Comparison of ENCODE assay signal across 27 cellular contexts in genomic region chr7:105941596-105941995, GRCh38. TPM values are rescaled to one million over a fixed set of nuclear protein-coding genes. Genes with fewer than 3 reads are reported as not detected.
DNase-seq lines count a peak whose midpoint lies in the region; ATAC-seq, FAIRE-seq and TF ChIP-seq lines count a peak whose summit lies in the region.
"Had no signal": no experiment of that assay in that cellular context is flagged by ENCODE, and none has a peak within 500 bp of the region (broad histone marks: within the 10 kb centered on the region; RNA-seq: fewer than 3 reads in every experiment).

No MANE protein-coding gene starts in this region.

- H2AFZ ChIP-seq in HepG2 (ENCODE audit: low read length) (no peak overlapping the region), GM12878 (ENCODE audit: control insufficient read depth, low read depth, low read length) (no peak overlapping the region), neural progenitor cell (replicated peaks) (no peak overlapping the region)

- CTCF ChIA-PET in HepG2 (lab: Yijun Ruan, JAX; ENCODE audit: low intra/inter-chr PET ratio, low total read pairs) (no interaction called here), HEK293T (lab: Yijun Ruan, JAX) (no interaction called here), GM12878 (lab: Yijun Ruan, JAX) (no interaction called here)

- no TSS peak for BruUV-seq in HepG2 (replicated peaks; lab: Mats Ljungman, UMichigan)
- no TSS peak for BruUV-seq in GM12878 (replicated peaks; lab: Mats Ljungman, UMichigan)

- no peak for TF ChIP-seq EP300 in HepG2 (IDR thresholded peaks at IDR 0.05; ENCODE audit: low read depth in 2 of 2, low read length in 2 of 2)
- no peak for TF ChIP-seq EP300 in HepG2 (CRISPR knock-in tag; IDR thresholded peaks at IDR 0.05; ENCODE audit: borderline replicate concordance)
- TF ChIP-seq EP300 in GM12878 (IDR thresholded peaks at IDR 0.05; ENCODE audit: borderline replicate concordance in 1 of 2, control insufficient read depth in 1 of 2, low read depth in 2 of 2, low read length in 2 of 2): no peak

- peak overlapping the region; percentile 79 for H3K27ac Mint-ChIP-seq in neural progenitor cell
- H3K27ac Mint-ChIP-seq: CD4-positive, alpha-beta memory T cell; CD8-positive, alpha-beta memory T cell had no signal

- H3K4me2 ChIP-seq in HepG2 (ENCODE audit: low read depth, low read length): no peak overlapping the region
- no peak overlapping the region for H3K4me2 ChIP-seq in GM12878 (ENCODE audit: control insufficient read depth, insufficient read depth)
- no peak overlapping the region for H3K4me2 ChIP-seq in neural progenitor cell
- H3K4me2 ChIP-seq: BLaER1 had no signal

- no peaks in the 10 kb centered on the region for H4K20me1 ChIP-seq in HepG2 (ENCODE audit: insufficient read depth, low read length)
- no peaks in the 10 kb centered on the region for H4K20me1 ChIP-seq in GM12878 (ENCODE audit: control insufficient read depth, insufficient read depth)
- no peaks in the 10 kb centered on the region for H4K20me1 ChIP-seq in neural progenitor cell (ENCODE audit: low read depth)
- H4K20me1 ChIP-seq: BLaER1 had no signal

- H3K27me3 ChIP-seq in HepG2 (ENCODE audit: control insufficient read depth in 1 of 2, insufficient read depth in 2 of 2, low read length in 2 of 2): no peaks in the 10 kb centered on the region
- H3K27me3 ChIP-seq in right lobe of liver: no peaks in the 10 kb centered on the region
- no peaks in the 10 kb centered on the region for H3K27me3 ChIP-seq in GM12878 (replicated peaks in 1 of 2; ENCODE audit: control insufficient read depth in 2 of 2, insufficient read depth in 2 of 2, low read length in 1 of 2)
- H3K27me3 ChIP-seq in neural progenitor cell: no peaks in the 10 kb centered on the region
- H3K27me3 ChIP-seq: BE2C, BLaER1 had no signal

- peaks cover 20% of the 10 kb centered on the region for H3K4me1 Mint-ChIP-seq in neural progenitor cell
- H3K4me1 Mint-ChIP-seq: CD14-positive monocyte; CD4-positive, alpha-beta memory T cell; CD4-positive, CD25-positive, alpha-beta regulatory T cell; CD8-positive, alpha-beta memory T cell had no signal

- SMC1A ChIA-PET in GM12878 (lab: Charles Lee; ENCODE audit: uncharacterized antibody, unreplicated experiment): no interaction called here

- no peak overlapping the region for H3K4me3 ChIP-seq in HepG2 (replicated peaks in 1 of 3; ENCODE audit: insufficient read depth in 1 of 3, low read depth in 2 of 3, low read length in 3 of 3)
- no peak overlapping the region for H3K4me3 ChIP-seq in right lobe of liver
- no peak overlapping the region for H3K4me3 ChIP-seq in GM12878
- no peak overlapping the region for H3K4me3 ChIP-seq in neural progenitor cell
- H3K4me3 ChIP-seq in coronary artery: no peak overlapping the region
- H3K4me3 ChIP-seq: BLaER1 had no signal

- H3K27ac ChIP-seq in HepG2 (ENCODE audit: extremely low read length, insufficient read depth, low read length) (no peak overlapping the region), right lobe of liver (no peak overlapping the region), GM12878 (ENCODE audit: control insufficient read depth, insufficient read depth) (no peak overlapping the region), neural progenitor cell (no peak overlapping the region), coronary artery (no peak overlapping the region)
- H3K27ac ChIP-seq: BLaER1 had no signal

- H3K36me3 Mint-ChIP-seq in neural progenitor cell: no peaks in the 10 kb centered on the region
- H3K36me3 Mint-ChIP-seq: CD14-positive monocyte; CD8-positive, alpha-beta memory T cell had no signal

- DNase-seq in HepG2 (ENCODE audit: low spot score): no peak
- DNase-seq in right lobe of liver: no peak
- DNase-seq in HEK293T (ENCODE audit: extremely low spot score): no peak
- DNase-seq in GM12878 (ENCODE audit: low read depth, low spot score): no peak
- DNase-seq in neural progenitor cell (ENCODE audit: low spot score): no peak
- DNase-seq in activated naive CD4-positive, alpha-beta T cell (lab: John Stamatoyannopoulos, UW): no peak
- DNase-seq in MV-4-11 (lab: John Stamatoyannopoulos, UW): no peak
- no peak for DNase-seq in coronary artery (ENCODE audit: low spot score)
- DNase-seq: 8988T; ACHN; C1 segment of cervical spinal cord; CD4-positive, alpha-beta memory T cell; CD4-positive, CD25-positive, alpha-beta regulatory T cell; CD8-positive, alpha-beta memory T cell; COR-L47; DMS 273 treated with DMSO at 0.1 percent for 48 hours; DMS153; DMS79; DND-41; EL; GDM1 had no signal

- intact Hi-C loops in HepG2 (cut with micrococcal nuclease; ENCODE audit: unreplicated experiment): loop anchor here (5.0 kb wide), 1 partner anchor 64 kb away; the partner anchor contains the start of gene ATXN7L1
- intact Hi-C loops in right lobe of liver (cut with DNase I): no loop called here
- intact Hi-C loops in GM12878 (cut with micrococcal nuclease; ENCODE audit: unreplicated experiment): no loop called here

- POLR2A ChIA-PET in HepG2 (lab: Yijun Ruan, JAX) (no interaction called here), HEK293T (lab: Yijun Ruan, JAX) (no interaction called here), GM12878 (lab: Charles Lee) (no interaction called here)

- no peak overlapping the region for H3K4me3 Mint-ChIP-seq in neural progenitor cell
- H3K4me3 Mint-ChIP-seq: CD14-positive monocyte; CD4-positive, alpha-beta memory T cell; CD4-positive, CD25-positive, alpha-beta regulatory T cell; CD8-positive, alpha-beta memory T cell had no signal

- H3K9ac ChIP-seq in HepG2 (ENCODE audit: insufficient read depth, low read depth, low read length) (no peak overlapping the region), GM12878 (ENCODE audit: control insufficient read depth, insufficient read depth, low read length) (no peak overlapping the region), neural progenitor cell (no peak overlapping the region)
- H3K9ac ChIP-seq: BLaER1 had no signal

- FAIRE-seq in HepG2 (lab: Jason Lieb, UNC): no peak
- no peak for FAIRE-seq in GM12878 (lab: Jason Lieb, UNC)
- FAIRE-seq: A204.1, GM12891, GM19239 had no signal

- in situ Hi-C loops in HepG2 (cut with HindIII; ENCODE audit: extremely low pct_ligation_motif_present, low pct_unique_long_range_greater_than_20kb) (loop anchor here (5.0 kb wide), 1 partner anchor 101 kb away; no protein-coding TSS in a partner anchor), GM12878 (cut with MboI) (no loop called here)

- TF ChIP-seq POLR2A in HepG2 (IDR thresholded peaks at IDR 0.05; ENCODE audit: insufficient read depth in 1 of 2, low read depth in 2 of 2, low read length in 2 of 2) (no peak), right lobe of liver (IDR thresholded peaks at IDR 0.05) (no peak), GM12878 (IDR thresholded peaks at IDR 0.05; ENCODE audit: low read depth, low read length) (no peak)

- ATAC-seq in HepG2: no peak
- ATAC-seq in right lobe of liver: no peak
- ATAC-seq in GM12878: no peak

- H3F3A ChIP-seq in neural progenitor cell (ENCODE audit: low read depth): no peaks in the 10 kb centered on the region

- no peaks in the 10 kb centered on the region for H3K9me3 Mint-ChIP-seq in neural progenitor cell
- H3K9me3 Mint-ChIP-seq: CD8-positive, alpha-beta memory T cell had no signal

- no peak for TF ChIP-seq CTCF in HepG2 (CRISPR knock-in tag; IDR thresholded peaks at IDR 0.05)
- no peak for TF ChIP-seq CTCF in right lobe of liver (IDR thresholded peaks at IDR 0.05)
- TF ChIP-seq CTCF in GM12878 (IDR thresholded peaks at IDR 0.05 in 2 of 3, conservative IDR thresholded peaks at IDR 0.05 in 1 of 3; ENCODE audit: control insufficient read depth in 2 of 3, extremely low read depth in 1 of 3, insufficient read depth in 1 of 3, low read depth in 3 of 3, low read length in 3 of 3): no peak
- TF ChIP-seq CTCF in neural progenitor cell (IDR thresholded peaks at IDR 0.05): no peak
- no peak for TF ChIP-seq CTCF in coronary artery (IDR thresholded peaks at IDR 0.05)

- H3K4me1 ChIP-seq in HepG2 (ENCODE audit: insufficient read depth, low read length): peaks cover 16% of the 10 kb centered on the region
- peaks cover 0 to 10% (median 0%) of the 10 kb centered on the region in 4 donors for H3K4me1 ChIP-seq in right lobe of liver
- H3K4me1 ChIP-seq in GM12878 (ENCODE audit: control insufficient read depth, insufficient read depth, low read length): no peaks in the 10 kb centered on the region
- H3K4me1 ChIP-seq in neural progenitor cell: no peaks in the 10 kb centered on the region
- H3K4me1 ChIP-seq: BLaER1 had no signal

- H3K9me3 ChIP-seq in HepG2 (ENCODE audit: low read length): no peaks in the 10 kb centered on the region
- no peaks in the 10 kb centered on the region for H3K9me3 ChIP-seq in right lobe of liver
- H3K9me3 ChIP-seq in GM12878 (replicated peaks; ENCODE audit: control insufficient read depth, insufficient read depth, low read length): no peaks in the 10 kb centered on the region
- H3K9me3 ChIP-seq in neural progenitor cell (ENCODE audit: low read depth): no peaks in the 10 kb centered on the region
- H3K9me3 ChIP-seq: BE2C, BLaER1 had no signal

- peaks cover 7% of the 10 kb centered on the region for H3K27me3 Mint-ChIP-seq in neural progenitor cell (ENCODE audit: insufficient read depth, low read depth)
- H3K27me3 Mint-ChIP-seq: CD4-positive, alpha-beta memory T cell; CD8-positive, alpha-beta memory T cell had no signal

- RAD21 ChIA-PET in GM12878 (lab: Charles Lee; ENCODE audit: unreplicated experiment): no interaction called here

- TF ChIP-seq RAD21 in HepG2 (CRISPR knock-in tag; IDR thresholded peaks at IDR 0.05) (no peak), GM12878 (IDR thresholded peaks at IDR 0.05; ENCODE audit: insufficient read depth, low read depth, low read length) (no peak)

- H3K36me3 ChIP-seq in HepG2 (replicated peaks in 1 of 2; ENCODE audit: control insufficient read depth in 1 of 2, insufficient read depth in 2 of 2, low read length in 2 of 2): 0 out of 5 replicates have a peak, but pooled peaks cover 0 to 3% of the 10 kb centered on the region in 2 experiments
- no peaks in the 10 kb centered on the region for H3K36me3 ChIP-seq in right lobe of liver
- no peaks in the 10 kb centered on the region for H3K36me3 ChIP-seq in GM12878 (ENCODE audit: control insufficient read depth in 2 of 2, insufficient read depth in 2 of 2, low read length in 1 of 2)
- H3K36me3 ChIP-seq in neural progenitor cell: no peaks in the 10 kb centered on the region
- H3K36me3 ChIP-seq: BE2C, BLaER1 had no signal

- no peaks in the 10 kb centered on the region for H3K79me2 ChIP-seq in HepG2 (ENCODE audit: insufficient read depth, low read length)
- no peaks in the 10 kb centered on the region for H3K79me2 ChIP-seq in GM12878 (ENCODE audit: control insufficient read depth, insufficient read depth, low read length)
- no peaks in the 10 kb centered on the region for H3K79me2 ChIP-seq in neural progenitor cell (ENCODE audit: low read depth)

RNA-seq across cellular contexts. Expression of gene CDHR3, which starts 21.5 kb away (rescaled TPM):
- total RNA-seq in HepG2 (2016; rRNA removed; fragmentation: Illumina TruSeq; extraction: Trizol) (8.2 and 11.8 TPM in 2 replicates), right lobe of liver (1 to 10 TPM; 3.6 to 8.6 (median 4.5) TPM), GM12878 (2014; rRNA removed) (0.06 TPM in 1 of 2 replicates, not detected in the other), GM12878 (2014; rRNA removed; fragmentation: Illumina TruSeq; extraction: Trizol) (not detected in 2 replicates), GM12878 (2021) (not detected in 2 replicates), neural progenitor cell (ENCODE audit: low replicate concordance) (1.4 and 3.7 TPM in 2 replicates)
- 12.8 and 13.7 TPM in 2 replicates for total RNA-seq in HepG2 (2016; cell fraction: cytosol; rRNA removed; fragmentation: Illumina TruSeq; extraction: Trizol; ENCODE audit: low read depth)
- total RNA-seq in HepG2 (2016; cell fraction: insoluble cytoplasmic fraction; rRNA removed; fragmentation: Illumina TruSeq; extraction: Trizol): 7.2 and 11.7 TPM in 2 replicates
- total RNA-seq in HepG2 (2016; cell fraction: membrane; rRNA removed; fragmentation: Illumina TruSeq; extraction: Trizol): 15.8 and 18.0 TPM in 2 replicates
- total RNA-seq in HepG2 (2016; cell fraction: nucleus; rRNA removed; fragmentation: Illumina TruSeq; extraction: Trizol): 32.7 and 38.3 TPM in 2 replicates
- polyA plus RNA-seq in HepG2 (2011; rRNA removed) (6.5 and 8.5 TPM in 2 replicates), GM12878 (2011; rRNA removed) (0.11 and 0.12 TPM in 2 replicates), GM12878 (2014; fragmentation: Illumina TruSeq; extraction: Trizol) (not detected in 2 replicates), GM12878 (2014; fragmentation: Nextera tagmentation; extraction: Ambion mirVana) (not detected), GM12878 (2014; rRNA removed) (not detected in 2 replicates), GM12878 (2016; fragmentation: Nextera tagmentation; extraction: Ambion mirVana) (not detected)
- 5.2 and 5.9 TPM in 2 replicates for polyA plus RNA-seq in HepG2 (2011; cell fraction: cytosol; rRNA removed)
- 20.4 and 24.1 TPM in 2 replicates for polyA plus RNA-seq in HepG2 (2011; cell fraction: nucleus; rRNA removed)
- polyA plus RNA-seq in HepG2 (2012): 7.1 and 8.1 TPM in 2 replicates
- polyA plus RNA-seq in HepG2 (2016; cell fraction: cytosol; fragmentation: Illumina TruSeq; extraction: Trizol; ENCODE audit: low read depth): 10.9 and 11.4 TPM in 2 replicates
- 7.0 and 7.8 TPM in 2 replicates for polyA plus RNA-seq in HepG2 (2016; cell fraction: insoluble cytoplasmic fraction; fragmentation: Illumina TruSeq; extraction: Trizol; ENCODE audit: low read depth)
- polyA plus RNA-seq in HepG2 (2016; cell fraction: membrane; fragmentation: Illumina TruSeq; extraction: Trizol; ENCODE audit: low read depth): 10.8 and 12.6 TPM in 2 replicates
- polyA plus RNA-seq in HepG2 (2016; cell fraction: nucleus; fragmentation: Illumina TruSeq; extraction: Trizol; ENCODE audit: insufficient read depth, low read depth): 26.2 and 34.5 TPM in 2 replicates
- 2.5 and 8.1 TPM in 2 replicates for polyA minus RNA-seq in HepG2 (2011; rRNA and poly(A)+ RNA removed; ENCODE audit: low replicate concordance)
- 3.3 and 4.7 TPM in 2 replicates for polyA minus RNA-seq in HepG2 (2011; cell fraction: cytosol; rRNA and poly(A)+ RNA removed)
- polyA minus RNA-seq in HepG2 (2011; cell fraction: nucleus; rRNA and poly(A)+ RNA removed): 54.2 and 68.8 TPM in 2 replicates
- 7.5 and 8.7 TPM in 2 replicates for total RNA-seq in GM12878 (2013; cell fraction: nucleolus; rRNA removed)
- polyA plus RNA-seq in GM12878 (2011; ENCODE audit: low read depth): not detected
- 0.03 and 0.06 TPM in 2 replicates for polyA plus RNA-seq in GM12878 (2011; cell fraction: cytosol; rRNA removed)
- polyA plus RNA-seq in GM12878 (2011; cell fraction: nucleus; rRNA removed): 0.15 and 0.45 TPM in 2 replicates
- not detected in 2 replicates for polyA plus RNA-seq in GM12878 (2012)
- polyA minus RNA-seq in GM12878 (2011; rRNA and poly(A)+ RNA removed): 0.21 and 0.66 TPM in 2 replicates
- polyA minus RNA-seq in GM12878 (2011; cell fraction: cytosol; rRNA and poly(A)+ RNA removed): not detected in 2 replicates
- polyA minus RNA-seq in GM12878 (2011; cell fraction: nucleus; rRNA and poly(A)+ RNA removed): 0.48 TPM in 1 of 2 replicates, not detected in the other
